In genomic region chr16:30474684-30475083, GRCh38 we compare ENCODE assay signal across 22 cellular contexts. TPM values are rescaled to one million over a fixed set of nuclear protein-coding genes. Genes with fewer than 3 reads are reported as not detected.
DNase-seq lines count a peak whose midpoint lies in the region; ATAC-seq and TF ChIP-seq lines count a peak whose summit lies in the region.
"Had no signal": no experiment of that assay in that cellular context is flagged by ENCODE, and none has a peak within 500 bp of the region (broad histone marks: within the 10 kb centered on the region; RNA-seq: fewer than 3 reads in every experiment).

No MANE protein-coding gene starts in this region.

- H3K9me3 Mint-ChIP-seq in T-helper 2 cell treated with Interferon-gamma antibody and Interleukin-4, amounts not matched to agents 5 μg/mL and 100 μg/mL, for 36 hours: no peaks in the 10 kb centered on the region
- H3K9me3 Mint-ChIP-seq in IgD-negative memory B cell: peaks cover 0 to 2% (median 0%) of the 10 kb centered on the region in 3 donors
- H3K9me3 Mint-ChIP-seq in activated naive CD8-positive, alpha-beta T cell (ENCODE audit: low read depth): no peaks in the 10 kb centered on the region
- no peaks in the 10 kb centered on the region for H3K9me3 Mint-ChIP-seq in naive thymus-derived CD4-positive, alpha-beta T cell

- peak overlapping the region; percentile 74 for H3K4me3 ChIP-seq in naive thymus-derived CD4-positive, alpha-beta T cell (ENCODE audit: low read length)
- H3K4me3 ChIP-seq: BLaER1, smooth muscle cell had no signal

- peaks cover 62% of the 10 kb centered on the region for H3K36me3 Mint-ChIP-seq in T-helper 2 cell treated with Interferon-gamma antibody and Interleukin-4, amounts not matched to agents 5 μg/mL and 100 μg/mL, for 36 hours (ENCODE audit: low read depth)
- peaks cover 3% of the 10 kb centered on the region for H3K36me3 Mint-ChIP-seq in IgD-negative memory B cell
- H3K36me3 Mint-ChIP-seq in activated naive CD8-positive, alpha-beta T cell: peaks cover 8% of the 10 kb centered on the region
- H3K36me3 Mint-ChIP-seq in naive thymus-derived CD4-positive, alpha-beta T cell: peaks cover 0 to 51% (median 28%) of the 10 kb centered on the region in 5 donors

- no peaks in the 10 kb centered on the region for H3K9me3 ChIP-seq in naive thymus-derived CD4-positive, alpha-beta T cell (ENCODE audit: control insufficient read depth in 2 of 3, low read length in 3 of 3)
- H3K9me3 ChIP-seq: BLaER1, SK-N-SH had no signal

- no peak for TF ChIP-seq CTCF in GM20000 (IDR thresholded peaks at IDR 0.05; ENCODE audit: extremely low read depth, missing control alignments)

- H3K27me3 Mint-ChIP-seq in T-helper 2 cell treated with Interferon-gamma antibody and Interleukin-4, amounts not matched to agents 5 μg/mL and 100 μg/mL, for 36 hours (ENCODE audit: low read depth): no peaks in the 10 kb centered on the region
- H3K27me3 Mint-ChIP-seq in IgD-negative memory B cell: no peaks in the 10 kb centered on the region
- no peaks in the 10 kb centered on the region for H3K27me3 Mint-ChIP-seq in activated naive CD8-positive, alpha-beta T cell
- H3K27me3 Mint-ChIP-seq in naive thymus-derived CD4-positive, alpha-beta T cell: no peaks in the 10 kb centered on the region
- H3K27me3 Mint-ChIP-seq: progenitor cell of endocrine pancreas had no signal

- no peak for DNase-seq in T-helper 2 cell treated with Interferon-gamma antibody and Interleukin-4, amounts not matched to agents 5 μg/mL and 100 μg/mL, for 36 hours (ENCODE audit: low spot score)
- DNase-seq in T-helper 2 cell (no peak), NCI-H748 (lab: John Stamatoyannopoulos, UW; ENCODE audit: unreplicated experiment) (no peak), GM20000 (ENCODE audit: low spot score) (no peak), NCI-H1694 (lab: John Stamatoyannopoulos, UW) (no peak)
- DNase-seq in naive thymus-derived CD4-positive, alpha-beta T cell: no peak
- DNase-seq: 8988T, dermis blood vessel endothelial cell, DMS79, erythroblast, NCI-H1092, NCI-H748 treated with DMSO at 0.1 percent for 48 hours, SK-N-SH, trophoblast cell had no signal

- peak overlapping the region; percentile 97 for H3K4me3 Mint-ChIP-seq in T-helper 2 cell treated with Interferon-gamma antibody and Interleukin-4, amounts not matched to agents 5 μg/mL and 100 μg/mL, for 36 hours
- H3K4me3 Mint-ChIP-seq in IgD-negative memory B cell: peak overlapping the region; percentile 62 to 76 (median 72)
- peak overlapping the region; percentile 99 for H3K4me3 Mint-ChIP-seq in activated naive CD8-positive, alpha-beta T cell
- H3K4me3 Mint-ChIP-seq in naive thymus-derived CD4-positive, alpha-beta T cell: peak overlapping the region; percentile 79 to 100 (median 88)

- POLR2A ChIA-PET in naive thymus-derived CD4-positive, alpha-beta T cell (lab: Charles Lee): interaction anchor here (0.7 to 12.3 kb wide), 5 partner anchors 9 to 109 kb away, joined by 3 to 374 read pairs (median 9); partner anchors contain the start of genes DCTPP1 and SEPHS2

- intact Hi-C loops in naive thymus-derived CD4-positive, alpha-beta T cell (cut with micrococcal nuclease): no loop called here

- H3K27me3 ChIP-seq in naive thymus-derived CD4-positive, alpha-beta T cell (ENCODE audit: control insufficient read depth in 2 of 2, insufficient read depth in 2 of 2, low read length in 2 of 2): no peaks in the 10 kb centered on the region

- peak overlapping the region; percentile 77 for H3K27ac Mint-ChIP-seq in T-helper 2 cell treated with Interferon-gamma antibody and Interleukin-4, amounts not matched to agents 5 μg/mL and 100 μg/mL, for 36 hours
- peak overlapping the region in 2 of 3 donors; percentile 10 to 12 for H3K27ac Mint-ChIP-seq in IgD-negative memory B cell
- H3K27ac Mint-ChIP-seq in activated naive CD8-positive, alpha-beta T cell: peak overlapping the region; percentile 86
- peak overlapping the region; percentile 60 to 93 (median 86) for H3K27ac Mint-ChIP-seq in naive thymus-derived CD4-positive, alpha-beta T cell
- H3K27ac Mint-ChIP-seq: progenitor cell of endocrine pancreas had no signal

- peak overlapping the region; percentile 84 for H3K27ac ChIP-seq in naive thymus-derived CD4-positive, alpha-beta T cell (ENCODE audit: low read depth, low read length)
- H3K27ac ChIP-seq: BLaER1, KMS-11 had no signal

- peaks cover 11 to 38% (median 12%) of the 10 kb centered on the region in 3 experiments for H3K36me3 ChIP-seq in naive thymus-derived CD4-positive, alpha-beta T cell (ENCODE audit: control insufficient read depth in 2 of 3, insufficient read depth in 3 of 3, low read length in 3 of 3)
- H3K36me3 ChIP-seq: BLaER1 had no signal

- ATAC-seq in naive thymus-derived CD4-positive, alpha-beta T cell: no peak
- ATAC-seq: left lobe of liver, Panc1 had no signal

- CTCF ChIA-PET in naive thymus-derived CD4-positive, alpha-beta T cell (lab: Charles Lee): interaction anchor here (1.0 to 1.4 kb wide), 2 partner anchors 12 to 16 kb away, joined by 3 read pairs; no protein-coding TSS in a partner anchor

- H3K4me1 ChIP-seq in naive thymus-derived CD4-positive, alpha-beta T cell (ENCODE audit: control insufficient read depth in 2 of 2, insufficient read depth in 2 of 2, low read length in 2 of 2): peaks cover 63 to 68% of the 10 kb centered on the region in 2 donors

- H3K4me1 Mint-ChIP-seq in T-helper 2 cell treated with Interferon-gamma antibody and Interleukin-4, amounts not matched to agents 5 μg/mL and 100 μg/mL, for 36 hours (ENCODE audit: low read depth): peaks cover 44% of the 10 kb centered on the region
- H3K4me1 Mint-ChIP-seq in IgD-negative memory B cell: peaks cover 28 to 49% (median 44%) of the 10 kb centered on the region in 3 donors
- peaks cover 70% of the 10 kb centered on the region for H3K4me1 Mint-ChIP-seq in activated naive CD8-positive, alpha-beta T cell (ENCODE audit: low read depth)
- H3K4me1 Mint-ChIP-seq in naive thymus-derived CD4-positive, alpha-beta T cell: peaks cover 54 to 84% (median 60%) of the 10 kb centered on the region in 7 donors

RNA-seq across cellular contexts. Expression of gene ITGAL, which starts 2.1 kb away (rescaled TPM):
- 51.9 TPM for polyA plus RNA-seq in IgD-negative memory B cell
- total RNA-seq in naive thymus-derived CD4-positive, alpha-beta T cell: 100 to 1,000 TPM; 258 to 629 (median 436) TPM
- 100 to 1,000 TPM; 110 to 135 TPM for polyA plus RNA-seq in naive thymus-derived CD4-positive, alpha-beta T cell
- total RNA-seq: dermis blood vessel endothelial cell, smooth muscle cell had no signal
- polyA plus RNA-seq: smooth muscle cell had no signal

RNA-seq across cellular contexts. Expression of gene SEPHS2, which starts 29.0 kb away (rescaled TPM):
- polyA plus RNA-seq in IgD-negative memory B cell: 64.0 TPM
- 10 to 100 TPM; 20.9 to 69.6 (median 47.1) TPM for total RNA-seq in naive thymus-derived CD4-positive, alpha-beta T cell
- polyA plus RNA-seq in naive thymus-derived CD4-positive, alpha-beta T cell: 10 to 100 TPM; 61.2 to 83.9 TPM

RNA-seq across cellular contexts. Expression of gene DCTPP1, which starts 44.9 kb away (rescaled TPM):
- 137 TPM for polyA plus RNA-seq in IgD-negative memory B cell
- total RNA-seq in naive thymus-derived CD4-positive, alpha-beta T cell: 10 to 100 TPM; 11.6 to 74.1 (median 13.8) TPM
- polyA plus RNA-seq in naive thymus-derived CD4-positive, alpha-beta T cell: 10 to 100 TPM; 75.0 to 81.1 TPM

RNA-seq across cellular contexts. Expression of gene ZNF768, which starts 51.7 kb away (rescaled TPM):
- polyA plus RNA-seq in IgD-negative memory B cell: 12.7 TPM
- total RNA-seq in naive thymus-derived CD4-positive, alpha-beta T cell: 1 to 10 TPM; 6.0 to 8.5 (median 7.3) TPM
- 1 to 10 TPM; 1.6 to 2.4 TPM for polyA plus RNA-seq in naive thymus-derived CD4-positive, alpha-beta T cell

RNA-seq across cellular contexts. Expression of gene ZNF747, which starts 60.0 kb away (rescaled TPM):
- polyA plus RNA-seq in IgD-negative memory B cell: 14.8 TPM
- 10 to 100 TPM in 4 of 5 experiments, 1 to 10 TPM in 1; 9.1 to 17.4 (median 13.8) TPM for total RNA-seq in naive thymus-derived CD4-positive, alpha-beta T cell
- polyA plus RNA-seq in naive thymus-derived CD4-positive, alpha-beta T cell: 10 to 100 TPM in 1 of 2 donors, 1 to 10 TPM in 1; 8.9 to 11.7 TPM

Comparison
In these comparisons a context has a peak if more than half of its experiments do, and no peak if none do; other contexts are left out.
1. H3K27ac Mint-ChIP-seq: peak in every context shown above with its lines; median percentile 86 in activated naive CD8-positive, alpha-beta T cell; 86 in naive thymus-derived CD4-positive, alpha-beta T cell; 77 in T-helper 2 cell treated with Interferon-gamma antibody and Interleukin-4, amounts not matched to agents 5 μg/mL and 100 μg/mL, for 36 hours; 11 in IgD-negative memory B cell.